8 cellular contexts compared by ENCODE assay signal in genomic region chr10:97632949-97633884, GRCh38. TPM values are rescaled to one million over a fixed set of nuclear protein-coding genes. Genes with fewer than 3 reads are reported as not detected.
DNase-seq lines count a peak whose midpoint lies in the region; ATAC-seq, FAIRE-seq and TF ChIP-seq lines count a peak whose summit lies in the region.

MORN4 (minus strand) TSS chr10:97633500; CDS start chr10:97619653, 13,847 bp downstream.

- no peaks in the 10 kb centered on the region for H3K9me3 Mint-ChIP-seq in HFFc6
- no peaks in the 10 kb centered on the region for H3K9me3 Mint-ChIP-seq in activated naive CD8-positive, alpha-beta T cell treated with anti-CD3 and anti-CD28 coated beads, Interleukin-2, amount 50 U/mL, for 24 hours

- H3K9me3 ChIP-seq in cardiac muscle cell (ENCODE audit: low read depth) (no peaks in the 10 kb centered on the region), pancreas (no peaks in the 10 kb centered on the region), thymus (ENCODE audit: control insufficient read depth) (no peaks in the 10 kb centered on the region)

- no peak for FAIRE-seq in pancreas (lab: Jason Lieb, UNC)

- peak; percentile 97 for ATAC-seq in activated naive CD8-positive, alpha-beta T cell treated with anti-CD3 and anti-CD28 coated beads, Interleukin-2, amount 50 U/mL, for 24 hours
- ATAC-seq in pancreas: peak; percentile 98 to 100 (median 100)

- H3K27me3 Mint-ChIP-seq in HFFc6 (ENCODE audit: insufficient read depth): no peaks in the 10 kb centered on the region
- H3K27me3 Mint-ChIP-seq in activated naive CD8-positive, alpha-beta T cell treated with anti-CD3 and anti-CD28 coated beads, Interleukin-2, amount 50 U/mL, for 24 hours: peaks cover 2% of the 10 kb centered on the region

- H3K27me3 ChIP-seq in GM06990 (replicated peaks; ENCODE audit: control insufficient read depth, insufficient read depth, low read length) (no peaks in the 10 kb centered on the region), cardiac muscle cell (no peaks in the 10 kb centered on the region), pancreas (no peaks in the 10 kb centered on the region), thymus (ENCODE audit: control insufficient read depth, insufficient read depth) (no peaks in the 10 kb centered on the region)

- H3K4me1 Mint-ChIP-seq in HFFc6 (ENCODE audit: low read depth): peaks cover 23% of the 10 kb centered on the region
- peaks cover 17% of the 10 kb centered on the region for H3K4me1 Mint-ChIP-seq in activated naive CD8-positive, alpha-beta T cell treated with anti-CD3 and anti-CD28 coated beads, Interleukin-2, amount 50 U/mL, for 24 hours

- H3K36me3 ChIP-seq in GM06990 (ENCODE audit: control insufficient read depth, insufficient read depth, low read length) (no peaks in the 10 kb centered on the region), cardiac muscle cell (no peaks in the 10 kb centered on the region), pancreas (no peaks in the 10 kb centered on the region), thymus (ENCODE audit: control insufficient read depth, insufficient read depth) (no peaks in the 10 kb centered on the region)

- peak within 1 kb of the TSS; percentile 83 for H3K27ac ChIP-seq in cardiac muscle cell
- H3K27ac ChIP-seq in pancreas: peak within 1 kb of the TSS; percentile 19 to 60 (median 44)
- no peak within 1 kb of the TSS for H3K27ac ChIP-seq in thymus (ENCODE audit: low read depth)

- intact Hi-C loops in pancreas (cut with DNase I): no loop called here

- H3K27ac Mint-ChIP-seq in HFFc6: peak within 1 kb of the TSS; percentile 84
- peak within 1 kb of the TSS; percentile 96 for H3K27ac Mint-ChIP-seq in activated naive CD8-positive, alpha-beta T cell treated with anti-CD3 and anti-CD28 coated beads, Interleukin-2, amount 50 U/mL, for 24 hours

- no peak for TF ChIP-seq CTCF in GM06990 (IDR thresholded peaks at IDR 0.05; ENCODE audit: insufficient read depth, low read length, poor library complexity, severe bottlenecking)
- no peak for TF ChIP-seq CTCF in HFFc6 (IDR thresholded peaks at IDR 0.05)
- no peak for TF ChIP-seq CTCF in cardiac muscle cell (IDR thresholded peaks at IDR 0.05; ENCODE audit: low read depth, low read length)
- TF ChIP-seq CTCF in pancreas (IDR thresholded peaks at IDR 0.05): no peak

- 0 to 1% methylated on average over 59 to 62 of the region's 62 CpGs for WGBS in pancreas, 2 donors
- WGBS in thymus: 6% methylated on average over 62 of the region's 62 CpGs

- H3K4me3 ChIP-seq in GM06990 (replicated peaks; ENCODE audit: low read depth, low read length): peak within 1 kb of the TSS; percentile 78
- peak within 1 kb of the TSS; percentile 56 for H3K4me3 ChIP-seq in cardiac muscle cell
- H3K4me3 ChIP-seq in pancreas: peak within 1 kb of the TSS; percentile 74 to 83 (median 76)
- H3K4me3 ChIP-seq in thymus (ENCODE audit: low read length): peak within 1 kb of the TSS; percentile 44

- DNase-seq in GM06990 (ENCODE audit: extremely low read depth, insufficient read length): peak; percentile 87
- peak; percentile 89 for DNase-seq in HFFc6
- peak; percentile 80 for DNase-seq in NCI-H1105 (lab: John Stamatoyannopoulos, UW)
- peak; percentile 71 for DNase-seq in SKM-1 (lab: John Stamatoyannopoulos, UW; ENCODE audit: unreplicated experiment)
- peak; percentile 90 for DNase-seq in activated naive CD8-positive, alpha-beta T cell treated with anti-CD3 and anti-CD28 coated beads, Interleukin-2, amount 50 U/mL, for 24 hours
- peak; percentile 94 to 96 for DNase-seq in cardiac muscle cell (ENCODE audit: low read depth in 1 of 2, low spot score in 1 of 2)
- DNase-seq in pancreas: peak; percentile 93 to 98 (median 94)

- H3K4me3 Mint-ChIP-seq in HFFc6: peak within 1 kb of the TSS; percentile 96
- H3K4me3 Mint-ChIP-seq in activated naive CD8-positive, alpha-beta T cell treated with anti-CD3 and anti-CD28 coated beads, Interleukin-2, amount 50 U/mL, for 24 hours: peak within 1 kb of the TSS; percentile 99

- H3K4me1 ChIP-seq in cardiac muscle cell (ENCODE audit: low read depth) (no peaks in the 10 kb centered on the region), pancreas (no peaks in the 10 kb centered on the region), thymus (ENCODE audit: control insufficient read depth, insufficient read depth, low read length) (peaks cover 2% of the 10 kb centered on the region)

- H3K36me3 Mint-ChIP-seq in HFFc6 (ENCODE audit: low read depth): no peaks in the 10 kb centered on the region
- peaks cover 3% of the 10 kb centered on the region for H3K36me3 Mint-ChIP-seq in activated naive CD8-positive, alpha-beta T cell treated with anti-CD3 and anti-CD28 coated beads, Interleukin-2, amount 50 U/mL, for 24 hours (ENCODE audit: low read depth)

RNA-seq across cellular contexts. Expression of gene MORN4, which starts in this region (rescaled TPM):
- total RNA-seq in HFFc6 (2021; fragmentation: NEBNext Ultra II Directional; extraction: Animal tissue kit (Norgen Biotek cat#: 25700)): 10 to 100 TPM in 3 of 6 experiments, 1 to 10 TPM in 3; 9.4 to 11.3 (median 10.1) TPM
- total RNA-seq in cardiac muscle cell: 16.8 and 18.7 TPM in 2 replicates
- 48.1 and 61.4 TPM in 2 replicates for polyA plus RNA-seq in cardiac muscle cell
- 1 to 10 TPM; 3.3 to 6.4 (median 4.5) TPM for total RNA-seq in pancreas
- polyA plus RNA-seq in pancreas: 1 to 10 TPM; 4.8 to 8.9 TPM
- 4.7 TPM for polyA plus RNA-seq in thymus
